ENCODE assay signal across 1 cellular context in genomic region chr1:180248731-180249681, GRCh38.
TF ChIP-seq lines count a peak whose summit lies in the region.

No MANE protein-coding gene starts in this region.

TF ChIP-seq in GM23338, 12 proteins besides CTCF, POLR2A, EP300 and RAD21 (continued from another document):
- TF ChIP-seq, protein P1, sequence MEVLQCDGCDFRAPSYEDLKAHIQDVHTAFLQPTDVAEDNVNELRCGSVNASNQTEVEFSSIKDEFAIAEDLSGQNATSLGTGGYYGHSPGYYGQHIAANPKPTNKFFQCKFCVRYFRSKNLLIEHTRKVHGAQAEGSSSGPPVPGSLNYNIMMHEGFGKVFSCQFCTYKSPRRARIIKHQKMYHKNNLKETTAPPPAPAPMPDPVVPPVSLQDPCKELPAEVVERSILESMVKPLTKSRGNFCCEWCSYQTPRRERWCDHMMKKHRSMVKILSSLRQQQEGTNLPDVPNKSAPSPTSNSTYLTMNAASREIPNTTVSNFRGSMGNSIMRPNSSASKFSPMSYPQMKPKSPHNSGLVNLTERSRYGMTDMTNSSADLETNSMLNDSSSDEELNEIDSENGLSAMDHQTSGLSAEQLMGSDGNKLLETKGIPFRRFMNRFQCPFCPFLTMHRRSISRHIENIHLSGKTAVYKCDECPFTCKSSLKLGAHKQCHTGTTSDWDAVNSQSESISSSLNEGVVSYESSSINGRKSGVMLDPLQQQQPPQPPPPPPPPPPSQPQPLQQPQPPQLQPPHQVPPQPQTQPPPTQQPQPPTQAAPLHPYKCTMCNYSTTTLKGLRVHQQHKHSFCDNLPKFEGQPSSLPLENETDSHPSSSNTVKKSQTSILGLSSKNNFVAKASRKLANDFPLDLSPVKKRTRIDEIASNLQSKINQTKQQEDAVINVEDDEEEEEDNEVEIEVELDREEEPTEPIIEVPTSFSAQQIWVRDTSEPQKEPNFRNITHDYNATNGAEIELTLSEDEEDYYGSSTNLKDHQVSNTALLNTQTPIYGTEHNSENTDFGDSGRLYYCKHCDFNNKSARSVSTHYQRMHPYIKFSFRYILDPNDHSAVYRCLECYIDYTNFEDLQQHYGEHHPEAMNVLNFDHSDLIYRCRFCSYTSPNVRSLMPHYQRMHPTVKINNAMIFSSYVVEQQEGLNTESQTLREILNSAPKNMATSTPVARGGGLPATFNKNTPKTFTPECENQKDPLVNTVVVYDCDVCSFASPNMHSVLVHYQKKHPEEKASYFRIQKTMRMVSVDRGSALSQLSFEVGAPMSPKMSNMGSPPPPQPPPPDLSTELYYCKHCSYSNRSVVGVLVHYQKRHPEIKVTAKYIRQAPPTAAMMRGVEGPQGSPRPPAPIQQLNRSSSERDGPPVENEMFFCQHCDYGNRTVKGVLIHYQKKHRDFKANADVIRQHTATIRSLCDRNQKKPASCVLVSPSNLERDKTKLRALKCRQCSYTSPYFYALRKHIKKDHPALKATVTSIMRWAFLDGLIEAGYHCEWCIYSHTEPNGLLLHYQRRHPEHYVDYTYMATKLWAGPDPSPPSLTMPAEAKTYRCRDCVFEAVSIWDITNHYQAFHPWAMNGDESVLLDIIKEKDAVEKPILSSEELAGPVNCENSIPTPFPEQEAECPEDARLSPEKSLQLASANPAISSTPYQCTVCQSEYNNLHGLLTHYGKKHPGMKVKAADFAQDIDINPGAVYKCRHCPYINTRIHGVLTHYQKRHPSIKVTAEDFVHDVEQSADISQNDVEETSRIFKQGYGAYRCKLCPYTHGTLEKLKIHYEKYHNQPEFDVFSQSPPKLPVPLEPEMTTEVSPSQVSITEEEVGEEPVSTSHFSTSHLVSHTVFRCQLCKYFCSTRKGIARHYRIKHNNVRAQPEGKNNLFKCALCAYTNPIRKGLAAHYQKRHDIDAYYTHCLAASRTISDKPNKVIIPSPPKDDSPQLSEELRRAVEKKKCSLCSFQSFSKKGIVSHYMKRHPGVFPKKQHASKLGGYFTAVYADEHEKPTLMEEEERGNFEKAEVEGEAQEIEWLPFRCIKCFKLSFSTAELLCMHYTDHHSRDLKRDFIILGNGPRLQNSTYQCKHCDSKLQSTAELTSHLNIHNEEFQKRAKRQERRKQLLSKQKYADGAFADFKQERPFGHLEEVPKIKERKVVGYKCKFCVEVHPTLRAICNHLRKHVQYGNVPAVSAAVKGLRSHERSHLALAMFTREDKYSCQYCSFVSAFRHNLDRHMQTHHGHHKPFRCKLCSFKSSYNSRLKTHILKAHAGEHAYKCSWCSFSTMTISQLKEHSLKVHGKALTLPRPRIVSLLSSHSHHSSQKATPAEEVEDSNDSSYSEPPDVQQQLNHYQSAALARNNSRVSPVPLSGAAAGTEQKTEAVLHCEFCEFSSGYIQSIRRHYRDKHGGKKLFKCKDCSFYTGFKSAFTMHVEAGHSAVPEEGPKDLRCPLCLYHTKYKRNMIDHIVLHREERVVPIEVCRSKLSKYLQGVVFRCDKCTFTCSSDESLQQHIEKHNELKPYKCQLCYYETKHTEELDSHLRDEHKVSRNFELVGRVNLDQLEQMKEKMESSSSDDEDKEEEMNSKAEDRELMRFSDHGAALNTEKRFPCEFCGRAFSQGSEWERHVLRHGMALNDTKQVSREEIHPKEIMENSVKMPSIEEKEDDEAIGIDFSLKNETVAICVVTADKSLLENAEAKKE (CRISPR knock-in tag; IDR thresholded peaks at IDR 0.05): no peak
- no peak for TF ChIP-seq STAT1 (IDR thresholded peaks at IDR 0.05; ENCODE audit: unreplicated experiment)
- no peak for TF ChIP-seq EZH2phosphoT487 (IDR thresholded peaks at IDR 0.05; ENCODE audit: unreplicated experiment)
- TF ChIP-seq ZNF331 (CRISPR knock-in tag; IDR thresholded peaks at IDR 0.05; ENCODE audit: low read depth): no peak
- peak; percentile 60; the same call in 1 of the 2 replicates for TF ChIP-seq CREB1 (CRISPR knock-in tag; IDR thresholded peaks at IDR 0.05; ENCODE audit: low read depth)
